1 cellular context compared by ENCODE assay signal in genomic region chr14:56195727-56196126, GRCh38.
TF ChIP-seq lines count a peak whose summit lies in the region.

No MANE protein-coding gene starts in this region.

TF ChIP-seq in GM23338, 12 proteins besides CTCF, POLR2A, EP300 and RAD21 (continued from another document):
- TF ChIP-seq ZNF462 (CRISPR knock-in tag; IDR thresholded peaks at IDR 0.05), result no peak
